7 cellular contexts compared by ENCODE assay signal in the genomic region with DNA sequence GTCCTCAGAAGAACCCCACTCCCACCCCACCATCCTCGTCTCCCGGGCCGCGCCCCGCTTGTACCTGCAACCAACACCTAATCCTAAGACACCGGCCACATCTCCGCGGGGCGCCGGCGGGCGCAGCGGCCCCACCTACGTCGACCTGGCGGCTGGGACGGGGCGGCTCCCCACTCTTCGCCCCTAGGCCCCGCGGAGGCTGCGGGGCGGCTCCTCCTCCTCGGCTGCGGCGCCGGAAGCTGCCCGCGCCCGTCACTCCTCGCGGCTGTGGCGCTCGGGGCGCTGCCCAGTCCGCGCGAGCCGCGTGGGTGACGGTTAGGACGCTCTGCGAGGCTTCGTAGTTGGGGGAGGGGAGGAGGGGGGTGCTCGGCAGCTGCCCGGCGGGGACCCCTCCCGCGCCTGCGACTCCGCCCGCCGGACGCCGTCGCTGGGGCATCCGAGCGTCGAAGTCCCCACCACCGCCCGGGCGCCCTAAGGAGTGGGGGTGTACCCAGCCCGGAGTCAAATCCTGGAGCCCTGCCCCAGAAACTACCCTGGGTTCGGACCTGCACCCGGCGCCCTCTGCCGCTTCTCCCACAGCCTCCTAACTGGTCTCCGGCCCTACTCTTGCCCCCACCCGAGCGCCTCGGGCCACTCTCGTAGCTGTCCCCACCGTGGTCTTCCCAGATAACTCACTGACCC. TPM values are rescaled to one million over a fixed set of nuclear protein-coding genes. Genes with fewer than 3 reads are reported as not detected.
DNase-seq lines count a peak whose midpoint lies in the region; ATAC-seq and TF ChIP-seq lines count a peak whose summit lies in the region.

A gene (minus strand): TSS at position 241 of the 681 bp plus-strand sequence. CDS start 17,934 bp downstream, outside the sequence.

- H3K9me3 Mint-ChIP-seq in GM23338: peaks cover 30% of the 10 kb centered on the region
- H3K9me3 Mint-ChIP-seq in activated T-helper 1 cell treated with anti-CD3 and anti-CD28 coated beads, Interleukin-12 subunit alpha, Interleukin-12 subunit beta, Interleukin-2, Interleukin-4 antibody, amounts not matched to agents 30 ng/mL and 10 ng/mL and 1 ng/mL, durations not matched to agents 14 hours and 24 hours and 36 hours: no peaks in the 10 kb centered on the region
- no peaks in the 10 kb centered on the region for H3K9me3 Mint-ChIP-seq in stimulated activated effector memory CD8-positive, alpha-beta T cell treated with anti-CD3 and anti-CD28 coated beads, Interleukin-12 subunit alpha, Interleukin-12 subunit beta, amount 100 ng/mL, for 72 hours

- peaks cover 18% of the 10 kb centered on the region; the same call in 2 of the 3 replicates for H3K36me3 Mint-ChIP-seq in GM23338 (ENCODE audit: low read depth)
- H3K36me3 Mint-ChIP-seq in activated T-helper 1 cell treated with anti-CD3 and anti-CD28 coated beads, Interleukin-12 subunit alpha, Interleukin-12 subunit beta, Interleukin-2, Interleukin-4 antibody, amounts not matched to agents 30 ng/mL and 10 ng/mL and 1 ng/mL, durations not matched to agents 14 hours and 24 hours and 36 hours (ENCODE audit: low read depth): no peaks in the 10 kb centered on the region
- no peaks in the 10 kb centered on the region for H3K36me3 Mint-ChIP-seq in stimulated activated effector memory CD8-positive, alpha-beta T cell treated with anti-CD3 and anti-CD28 coated beads, Interleukin-12 subunit alpha, Interleukin-12 subunit beta, amount 100 ng/mL, for 72 hours

- no peak within 1 kb of the TSS for H3K4me3 Mint-ChIP-seq in GM23338
- peak within 1 kb of the TSS; percentile 28 for H3K4me3 Mint-ChIP-seq in activated T-helper 1 cell treated with anti-CD3 and anti-CD28 coated beads, Interleukin-12 subunit alpha, Interleukin-12 subunit beta, Interleukin-2, Interleukin-4 antibody, amounts not matched to agents 30 ng/mL and 10 ng/mL and 1 ng/mL, durations not matched to agents 14 hours and 24 hours and 36 hours
- peak within 1 kb of the TSS; percentile 45 for H3K4me3 Mint-ChIP-seq in stimulated activated effector memory CD8-positive, alpha-beta T cell treated with anti-CD3 and anti-CD28 coated beads, Interleukin-12 subunit alpha, Interleukin-12 subunit beta, amount 100 ng/mL, for 72 hours

- no peaks in the 10 kb centered on the region for H3K79me2 ChIP-seq in GM23338 (replicated peaks; ENCODE audit: insufficient read depth)

- H3K4me1 Mint-ChIP-seq in GM23338: peaks cover 5% of the 10 kb centered on the region; the same call in 1 of the 3 replicates
- H3K4me1 Mint-ChIP-seq in activated T-helper 1 cell treated with anti-CD3 and anti-CD28 coated beads, Interleukin-12 subunit alpha, Interleukin-12 subunit beta, Interleukin-2, Interleukin-4 antibody, amounts not matched to agents 30 ng/mL and 10 ng/mL and 1 ng/mL, durations not matched to agents 14 hours and 24 hours and 36 hours (ENCODE audit: low read depth): no peaks in the 10 kb centered on the region
- peaks cover 6% of the 10 kb centered on the region for H3K4me1 Mint-ChIP-seq in stimulated activated effector memory CD8-positive, alpha-beta T cell treated with anti-CD3 and anti-CD28 coated beads, Interleukin-12 subunit alpha, Interleukin-12 subunit beta, amount 100 ng/mL, for 72 hours

- DNase-seq in GM23338 (ENCODE audit: low spot score): peak; percentile 50
- no peak for DNase-seq in activated T-helper 1 cell treated with anti-CD3 and anti-CD28 coated beads, Interleukin-12 subunit alpha, Interleukin-12 subunit beta, Interleukin-2, Interleukin-4 antibody, amounts not matched to agents 30 ng/mL and 10 ng/mL and 1 ng/mL, durations not matched to agents 14 hours and 24 hours and 36 hours (ENCODE audit: low spot score)
- peak; percentile 54 for DNase-seq in left ventricle myocardium superior
- DNase-seq in stimulated activated effector memory CD8-positive, alpha-beta T cell treated with anti-CD3 and anti-CD28 coated beads, Interleukin-12 subunit alpha, Interleukin-12 subunit beta, amount 100 ng/mL, for 72 hours (ENCODE audit: low spot score in 2 of 2): no peak
- DNase-seq in ureter (ENCODE audit: low spot score): no peak
- no peak for DNase-seq in NCI-H2196 (lab: John Stamatoyannopoulos, UW; ENCODE audit: unreplicated experiment)

- no peak for TF ChIP-seq CTCF in GM23338 (conservative IDR thresholded peaks at IDR 0.05; ENCODE audit: low read depth in 2 of 2)

- peak within 1 kb of the TSS; percentile 85 for H2AFZ ChIP-seq in GM23338

- peaks cover 28% of the 10 kb centered on the region for H3K27me3 ChIP-seq in GM23338 (ENCODE audit: insufficient read depth)

- no peak within 1 kb of the TSS for H3K27ac ChIP-seq in GM23338 (ENCODE audit: low read depth)

- H3K4me2 ChIP-seq in GM23338: peak within 1 kb of the TSS; percentile 71

- intact Hi-C loops in activated T-helper 1 cell treated with anti-CD3 and anti-CD28 coated beads, Interleukin-12 subunit alpha, Interleukin-12 subunit beta, Interleukin-2, Interleukin-4 antibody, amounts not matched to agents 30 ng/mL and 10 ng/mL and 1 ng/mL, durations not matched to agents 14 hours and 24 hours and 36 hours (cut with micrococcal nuclease): no loop called here
- intact Hi-C loops in left ventricle myocardium superior (cut with micrococcal nuclease): no loop called here

- no peaks in the 10 kb centered on the region for H3F3A ChIP-seq in GM23338 (replicated peaks; ENCODE audit: low read depth)

- no peaks in the 10 kb centered on the region for H3K36me3 ChIP-seq in GM23338 (ENCODE audit: insufficient read depth)

- H3K9me2 ChIP-seq in GM23338 (ENCODE audit: insufficient read depth): peaks cover 3% of the 10 kb centered on the region

- peak within 1 kb of the TSS; percentile 52 for H3K4me3 ChIP-seq in GM23338

- H3K27ac Mint-ChIP-seq in GM23338: no peak within 1 kb of the TSS
- no peak within 1 kb of the TSS for H3K27ac Mint-ChIP-seq in activated T-helper 1 cell treated with anti-CD3 and anti-CD28 coated beads, Interleukin-12 subunit alpha, Interleukin-12 subunit beta, Interleukin-2, Interleukin-4 antibody, amounts not matched to agents 30 ng/mL and 10 ng/mL and 1 ng/mL, durations not matched to agents 14 hours and 24 hours and 36 hours
- H3K27ac Mint-ChIP-seq in stimulated activated effector memory CD8-positive, alpha-beta T cell treated with anti-CD3 and anti-CD28 coated beads, Interleukin-12 subunit alpha, Interleukin-12 subunit beta, amount 100 ng/mL, for 72 hours: no peak within 1 kb of the TSS

- ATAC-seq in GM23338: no peak
- ATAC-seq in left ventricle myocardium superior: peak; percentile 90
- peak; percentile 65 for ATAC-seq in stimulated activated effector memory CD8-positive, alpha-beta T cell treated with anti-CD3 and anti-CD28 coated beads, Interleukin-12 subunit alpha, Interleukin-12 subunit beta, amount 100 ng/mL, for 72 hours
- no peak for ATAC-seq in GM21367 (IDR thresholded peaks at IDR 0.05; ENCODE audit: unreplicated experiment)

- peaks cover 10% of the 10 kb centered on the region for H3K4me1 ChIP-seq in GM23338 (ENCODE audit: insufficient read depth)

- H4K20me1 ChIP-seq in GM23338 (replicated peaks; ENCODE audit: insufficient read depth): no peaks in the 10 kb centered on the region

- no peaks in the 10 kb centered on the region for H3K27me3 Mint-ChIP-seq in GM23338 (ENCODE audit: insufficient read depth, low read depth, poor library complexity)
- H3K27me3 Mint-ChIP-seq in activated T-helper 1 cell treated with anti-CD3 and anti-CD28 coated beads, Interleukin-12 subunit alpha, Interleukin-12 subunit beta, Interleukin-2, Interleukin-4 antibody, amounts not matched to agents 30 ng/mL and 10 ng/mL and 1 ng/mL, durations not matched to agents 14 hours and 24 hours and 36 hours (ENCODE audit: insufficient read depth): peaks cover 18% of the 10 kb centered on the region

TF ChIP-seq in GM23338, 12 proteins besides CTCF, POLR2A, EP300 and RAD21 (continues in another document):
- TF ChIP-seq, protein P1, sequence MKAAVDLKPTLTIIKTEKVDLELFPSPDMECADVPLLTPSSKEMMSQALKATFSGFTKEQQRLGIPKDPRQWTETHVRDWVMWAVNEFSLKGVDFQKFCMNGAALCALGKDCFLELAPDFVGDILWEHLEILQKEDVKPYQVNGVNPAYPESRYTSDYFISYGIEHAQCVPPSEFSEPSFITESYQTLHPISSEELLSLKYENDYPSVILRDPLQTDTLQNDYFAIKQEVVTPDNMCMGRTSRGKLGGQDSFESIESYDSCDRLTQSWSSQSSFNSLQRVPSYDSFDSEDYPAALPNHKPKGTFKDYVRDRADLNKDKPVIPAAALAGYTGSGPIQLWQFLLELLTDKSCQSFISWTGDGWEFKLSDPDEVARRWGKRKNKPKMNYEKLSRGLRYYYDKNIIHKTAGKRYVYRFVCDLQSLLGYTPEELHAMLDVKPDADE (IDR thresholded peaks at IDR 0.05): no peak
- TF ChIP-seq CREB1 (CRISPR knock-in tag; IDR thresholded peaks at IDR 0.05; ENCODE audit: low read depth) (no peak), EZH2phosphoT487 (IDR thresholded peaks at IDR 0.05; ENCODE audit: unreplicated experiment) (no peak), ZNF331 (CRISPR knock-in tag; IDR thresholded peaks at IDR 0.05; ENCODE audit: low read depth) (no peak), POLR2AphosphoS5 (IDR thresholded peaks at IDR 0.05; ENCODE audit: low read depth) (no peak), STAT1 (IDR thresholded peaks at IDR 0.05; ENCODE audit: unreplicated experiment) (no peak)

RNA-seq across cellular contexts. Expression of the gene that starts here (rescaled TPM):
- 0.21 TPM in 1 of 2 replicates, not detected in the other for total RNA-seq in GM23338 (2014; rRNA removed; shearing (Covaris generic))
- 0.27 and 0.40 TPM in 2 replicates for polyA plus RNA-seq in GM23338 (2016; fragmentation: Nextera tagmentation; extraction: Ambion mirVana)
- not detected in 2 replicates for total RNA-seq in activated T-helper 1 cell treated with anti-CD3 and anti-CD28 coated beads, Interleukin-12 subunit alpha, Interleukin-12 subunit beta, Interleukin-2, Interleukin-4 antibody, amounts not matched to agents 30 ng/mL and 10 ng/mL and 1 ng/mL, durations not matched to agents 14 hours and 24 hours and 36 hours
- 0.59 TPM for total RNA-seq in left ventricle myocardium superior
- total RNA-seq in ureter: 1.7 TPM

Comparison
In these comparisons a context has a peak if more than half of its experiments do, and no peak if none do; other contexts are left out.
1. Peak in DNase-seq, H3K4me3 ChIP-seq and H3K4me2 ChIP-seq in GM23338; RNA of the gene not detected or under 1 TPM.
2. Peak in DNase-seq and ATAC-seq in left ventricle myocardium superior; RNA of the gene not detected or under 1 TPM.